In genomic region chrX:134013092-134013497, GRCh38 we compare ENCODE assay signal across 16 cellular contexts. TPM values are rescaled to one million over a fixed set of nuclear protein-coding genes. Genes with fewer than 3 reads are reported as not detected.
DNase-seq lines count a peak whose midpoint lies in the region; ATAC-seq and TF ChIP-seq lines count a peak whose summit lies in the region.
"Had no signal": no experiment of that assay in that cellular context is flagged by ENCODE, and none has a peak within 500 bp of the region (broad histone marks: within the 10 kb centered on the region; RNA-seq: fewer than 3 reads in every experiment).

No MANE protein-coding gene starts in this region.

- TF ChIP-seq CTCF in RWPE1 (conservative IDR thresholded peaks at IDR 0.05; ENCODE audit: low read depth) (no peak), fibroblast of lung (conservative IDR thresholded peaks at IDR 0.05 in 1 of 2, IDR thresholded peaks at IDR 0.05 in 1 of 2; ENCODE audit: low read depth in 1 of 2, low read length in 2 of 2) (no peak), BE2C (IDR thresholded peaks at IDR 0.05; ENCODE audit: low read depth, low read length) (no peak), GM10266 (IDR thresholded peaks at IDR 0.05; ENCODE audit: control insufficient read depth, insufficient read depth, low read depth, missing control alignments) (no peak)

- WGBS in aorta, 2 donors: 45 to 64% methylated on average over 1 of the region's 1 CpG

- H3K27ac ChIP-seq in RWPE1: no peak overlapping the region
- no peak overlapping the region for H3K27ac ChIP-seq in fibroblast of lung (ENCODE audit: insufficient read depth, low read length)
- no peak overlapping the region for H3K27ac ChIP-seq in aorta (ENCODE audit: low read depth in 1 of 2, low read length in 2 of 2)
- H3K27ac ChIP-seq: coronary artery, left ventricle myocardium inferior, thyroid gland had no signal

- H3K36me3 ChIP-seq in fibroblast of lung (ENCODE audit: control insufficient read depth, insufficient read depth, low read length) (no peaks in the 10 kb centered on the region), aorta (ENCODE audit: control insufficient read depth in 1 of 2, insufficient read depth in 2 of 2, low read length in 1 of 2) (no peaks in the 10 kb centered on the region), BE2C (no peaks in the 10 kb centered on the region)
- H3K36me3 ChIP-seq: left ventricle myocardium inferior, thyroid gland had no signal

- H3K9me3 ChIP-seq in fibroblast of lung (ENCODE audit: control insufficient read depth, insufficient read depth, low read depth, low read length) (no peaks in the 10 kb centered on the region), aorta (ENCODE audit: control insufficient read depth, low read length) (no peaks in the 10 kb centered on the region), BE2C (no peaks in the 10 kb centered on the region)
- H3K9me3 ChIP-seq: left ventricle myocardium inferior, thyroid gland had no signal

- no peaks in the 10 kb centered on the region for H3K4me1 ChIP-seq in fibroblast of lung (ENCODE audit: control insufficient read depth, extremely low read depth, insufficient read depth, low read length)
- no peaks in the 10 kb centered on the region for H3K4me1 ChIP-seq in aorta (ENCODE audit: control insufficient read depth in 1 of 2, insufficient read depth in 2 of 2, low read length in 2 of 2)
- no peaks in the 10 kb centered on the region for H3K4me1 ChIP-seq in BE2C
- H3K4me1 ChIP-seq: left ventricle myocardium inferior, thyroid gland had no signal

- H4K20me1 ChIP-seq in fibroblast of lung (ENCODE audit: control insufficient read depth, extremely low read depth, insufficient read depth, low read length): no peaks in the 10 kb centered on the region

- H3K4me2 ChIP-seq in fibroblast of lung (ENCODE audit: extremely low read depth, insufficient read depth, low read length): no peak overlapping the region

- no peak for DNase-seq in left ventricle myocardium superior
- no peak for DNase-seq in Right ventricle myocardium superior
- DNase-seq in RWPE1 (ENCODE audit: low spot score): peak; percentile 19
- DNase-seq in fibroblast of lung (ENCODE audit: low read depth in 2 of 2): peak; percentile 6 to 23
- no peak for DNase-seq in aorta
- DNase-seq in BE2C: no peak
- DNase-seq in DMS79 treated with DMSO at 0.1 percent for 48 hours (lab: John Stamatoyannopoulos, UW): no peak
- no peak for DNase-seq in GM10266 (ENCODE audit: extremely low spot score)
- DNase-seq: DMS79, hypothalamus, left ventricle myocardium inferior, naive B cell, NCI-H2081, SIG-M5, thyroid gland had no signal

- H3K4me3 ChIP-seq in fibroblast of lung (replicated peaks in 1 of 4; ENCODE audit: control extremely low read depth in 1 of 4, insufficient read depth in 1 of 4, low read depth in 3 of 4, low read length in 4 of 4) (no peak overlapping the region), aorta (ENCODE audit: low read length in 2 of 2) (no peak overlapping the region), BE2C (ENCODE audit: low read depth, low read length) (no peak overlapping the region)
- H3K4me3 ChIP-seq: coronary artery, left ventricle myocardium inferior, thyroid gland had no signal

- H2AFZ ChIP-seq in fibroblast of lung (ENCODE audit: low read length): no peak overlapping the region

- H3K27me3 ChIP-seq in fibroblast of lung (ENCODE audit: control insufficient read depth, insufficient read depth, low read length) (no peaks in the 10 kb centered on the region), aorta (ENCODE audit: control insufficient read depth in 1 of 2, insufficient read depth in 2 of 2, low read length in 1 of 2) (no peaks in the 10 kb centered on the region), BE2C (no peaks in the 10 kb centered on the region)
- H3K27me3 ChIP-seq: thyroid gland had no signal

- intact Hi-C loops in left ventricle myocardium superior (cut with micrococcal nuclease) (no loop called here), Right ventricle myocardium superior (cut with DNase I) (no loop called here), aorta (cut with DNase I) (no loop called here)

- POLR2A ChIA-PET in RWPE1 (lab: Yijun Ruan, JAX; ENCODE audit: low non-redundant PET): no interaction called here

- no peaks in the 10 kb centered on the region for H3K79me2 ChIP-seq in fibroblast of lung (ENCODE audit: control insufficient read depth, insufficient read depth, low read length)

- no peak overlapping the region for H3K9ac ChIP-seq in fibroblast of lung (ENCODE audit: insufficient read depth, low read length)

- ATAC-seq in left ventricle myocardium superior: peak; percentile 36
- no peak for ATAC-seq in Right ventricle myocardium superior (ENCODE audit: poor library complexity)
- peak; percentile 33 for ATAC-seq in aorta (ENCODE audit: low FRiP score)

- CTCF ChIA-PET in RWPE1 (lab: Yijun Ruan, JAX): no interaction called here

RNA-seq across cellular contexts. Expression of gene GPC3, which starts 27.7 kb away (rescaled TPM):
- 4.2 TPM for total RNA-seq in left ventricle myocardium superior
- total RNA-seq in Right ventricle myocardium superior: 6.7 TPM
- 7.1 and 45.5 TPM in 2 replicates for total RNA-seq in fibroblast of lung
- polyA plus RNA-seq in fibroblast of lung: 2.0 and 6.4 TPM in 2 replicates
- polyA plus RNA-seq in fibroblast of lung (2012): 0.97 and 4.1 TPM in 2 replicates
- polyA minus RNA-seq in fibroblast of lung (ENCODE audit: low replicate concordance): 0.27 TPM in 1 of 2 replicates, not detected in the other
- total RNA-seq in aorta: 10 to 100 TPM in 1 of 2 donors, 1 to 10 TPM in 1; 7.0 to 13.2 TPM
- polyA plus RNA-seq in aorta: 1 to 10 TPM; 1.1 to 3.0 TPM
- polyA plus RNA-seq in BE2C (2012; ENCODE audit: insufficient read depth, insufficient read length, low read depth): 0.54 TPM

Comparison
In these comparisons a context has a peak if more than half of its experiments do, and no peak if none do; other contexts are left out.
1. DNase-seq: peak in RWPE1 (single experiment) and fibroblast of lung (2 of 2); none in left ventricle myocardium superior (single experiment), Right ventricle myocardium superior (single experiment), aorta (0 of 2), BE2C (single experiment), DMS79 treated with DMSO at 0.1 percent for 48 hours (single experiment) and GM10266 (single experiment).